Comparison of ENCODE assay signal across 1 cellular context in the genomic region with DNA sequence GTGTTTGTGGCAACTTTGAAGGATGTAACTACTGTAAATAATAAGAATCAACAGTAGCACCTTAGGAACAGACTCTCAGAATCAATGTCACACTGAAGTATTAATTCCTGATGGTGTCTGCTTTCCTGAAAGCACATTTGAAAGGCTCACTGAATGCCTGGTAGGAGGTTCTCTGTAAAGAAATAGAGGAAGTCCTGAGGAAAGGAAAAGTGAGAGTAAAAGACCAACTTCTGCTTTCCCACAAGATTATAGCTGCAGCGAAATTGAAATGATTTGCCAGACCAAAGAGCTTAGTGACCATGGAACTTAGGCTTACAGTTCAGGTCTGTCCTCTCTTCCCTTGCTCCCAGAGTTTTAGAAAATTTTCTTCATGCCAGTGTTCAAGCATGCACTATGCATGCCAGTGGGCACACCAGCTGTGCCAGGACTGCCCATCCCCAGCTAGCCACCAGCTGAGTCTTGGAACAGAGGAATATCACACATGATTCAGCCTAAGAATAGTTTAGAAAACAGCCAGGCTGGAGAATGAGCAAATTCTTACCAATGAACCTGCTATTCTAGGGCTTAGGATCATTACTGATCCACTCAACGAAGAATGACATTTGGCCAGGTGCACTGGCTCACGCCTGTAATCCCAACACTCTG.
TF ChIP-seq lines count a peak whose summit lies in the region.

No MANE protein-coding gene starts in this region.

TF ChIP-seq in SK-N-SH, 30 proteins besides CTCF, POLR2A, EP300 and RAD21:
- TF ChIP-seq, protein P1, sequence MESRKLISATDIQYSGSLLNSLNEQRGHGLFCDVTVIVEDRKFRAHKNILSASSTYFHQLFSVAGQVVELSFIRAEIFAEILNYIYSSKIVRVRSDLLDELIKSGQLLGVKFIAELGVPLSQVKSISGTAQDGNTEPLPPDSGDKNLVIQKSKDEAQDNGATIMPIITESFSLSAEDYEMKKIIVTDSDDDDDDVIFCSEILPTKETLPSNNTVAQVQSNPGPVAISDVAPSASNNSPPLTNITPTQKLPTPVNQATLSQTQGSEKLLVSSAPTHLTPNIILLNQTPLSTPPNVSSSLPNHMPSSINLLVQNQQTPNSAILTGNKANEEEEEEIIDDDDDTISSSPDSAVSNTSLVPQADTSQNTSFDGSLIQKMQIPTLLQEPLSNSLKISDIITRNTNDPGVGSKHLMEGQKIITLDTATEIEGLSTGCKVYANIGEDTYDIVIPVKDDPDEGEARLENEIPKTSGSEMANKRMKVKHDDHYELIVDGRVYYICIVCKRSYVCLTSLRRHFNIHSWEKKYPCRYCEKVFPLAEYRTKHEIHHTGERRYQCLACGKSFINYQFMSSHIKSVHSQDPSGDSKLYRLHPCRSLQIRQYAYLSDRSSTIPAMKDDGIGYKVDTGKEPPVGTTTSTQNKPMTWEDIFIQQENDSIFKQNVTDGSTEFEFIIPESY (IDR thresholded peaks at IDR 0.05; ENCODE audit: borderline replicate concordance, low read depth): no peak
- no peak for TF ChIP-seq FOSL2 (IDR thresholded peaks at IDR 0.05; ENCODE audit: borderline replicate concordance, low read depth)
- TF ChIP-seq CHD2 (IDR thresholded peaks at IDR 0.05; ENCODE audit: low read length, partially characterized antibody): no peak
- TF ChIP-seq GATA2 (CRISPR knock-in tag; IDR thresholded peaks at IDR 0.05): no peak
- no peak for TF ChIP-seq RCOR1 (IDR thresholded peaks at IDR 0.05; ENCODE audit: low read length)
- TF ChIP-seq, protein P2, sequence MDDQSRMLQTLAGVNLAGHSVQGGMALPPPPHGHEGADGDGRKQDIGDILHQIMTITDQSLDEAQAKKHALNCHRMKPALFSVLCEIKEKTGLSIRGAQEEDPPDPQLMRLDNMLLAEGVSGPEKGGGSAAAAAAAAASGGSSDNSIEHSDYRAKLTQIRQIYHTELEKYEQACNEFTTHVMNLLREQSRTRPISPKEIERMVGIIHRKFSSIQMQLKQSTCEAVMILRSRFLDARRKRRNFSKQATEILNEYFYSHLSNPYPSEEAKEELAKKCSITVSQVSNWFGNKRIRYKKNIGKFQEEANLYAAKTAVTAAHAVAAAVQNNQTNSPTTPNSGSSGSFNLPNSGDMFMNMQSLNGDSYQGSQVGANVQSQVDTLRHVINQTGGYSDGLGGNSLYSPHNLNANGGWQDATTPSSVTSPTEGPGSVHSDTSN (IDR thresholded peaks at IDR 0.05): no peak
- TF ChIP-seq, protein P3, sequence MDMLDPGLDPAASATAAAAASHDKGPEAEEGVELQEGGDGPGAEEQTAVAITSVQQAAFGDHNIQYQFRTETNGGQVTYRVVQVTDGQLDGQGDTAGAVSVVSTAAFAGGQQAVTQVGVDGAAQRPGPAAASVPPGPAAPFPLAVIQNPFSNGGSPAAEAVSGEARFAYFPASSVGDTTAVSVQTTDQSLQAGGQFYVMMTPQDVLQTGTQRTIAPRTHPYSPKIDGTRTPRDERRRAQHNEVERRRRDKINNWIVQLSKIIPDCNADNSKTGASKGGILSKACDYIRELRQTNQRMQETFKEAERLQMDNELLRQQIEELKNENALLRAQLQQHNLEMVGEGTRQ (IDR thresholded peaks at IDR 0.05; ENCODE audit: borderline replicate concordance, low read depth, low read length): no peak
- TF ChIP-seq MEF2A (IDR thresholded peaks at IDR 0.05; ENCODE audit: borderline replicate concordance, low read depth): no peak
- no peak for TF ChIP-seq POLR2AphosphoS5 (IDR thresholded peaks at IDR 0.05; ENCODE audit: low read depth, low read length)
- TF ChIP-seq GABPA (IDR thresholded peaks at IDR 0.05; ENCODE audit: low read depth): no peak
- no peak for TF ChIP-seq FOXM1 (IDR thresholded peaks at IDR 0.05; ENCODE audit: low read depth)
- TF ChIP-seq TCF12 (IDR thresholded peaks at IDR 0.05): no peak
- no peak for TF ChIP-seq ELF1 (IDR thresholded peaks at IDR 0.05)
- no peak for TF ChIP-seq JUND (IDR thresholded peaks at IDR 0.05)
- TF ChIP-seq EZH2phosphoT487 (IDR thresholded peaks at IDR 0.05; ENCODE audit: borderline replicate concordance, low read depth): no peak
- TF ChIP-seq, protein P4, sequence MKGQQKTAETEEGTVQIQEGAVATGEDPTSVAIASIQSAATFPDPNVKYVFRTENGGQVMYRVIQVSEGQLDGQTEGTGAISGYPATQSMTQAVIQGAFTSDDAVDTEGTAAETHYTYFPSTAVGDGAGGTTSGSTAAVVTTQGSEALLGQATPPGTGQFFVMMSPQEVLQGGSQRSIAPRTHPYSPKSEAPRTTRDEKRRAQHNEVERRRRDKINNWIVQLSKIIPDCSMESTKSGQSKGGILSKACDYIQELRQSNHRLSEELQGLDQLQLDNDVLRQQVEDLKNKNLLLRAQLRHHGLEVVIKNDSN (IDR thresholded peaks at IDR 0.05; ENCODE audit: borderline replicate concordance, low read depth): no peak
